1 cellular context compared by ENCODE assay signal in the genomic region with DNA sequence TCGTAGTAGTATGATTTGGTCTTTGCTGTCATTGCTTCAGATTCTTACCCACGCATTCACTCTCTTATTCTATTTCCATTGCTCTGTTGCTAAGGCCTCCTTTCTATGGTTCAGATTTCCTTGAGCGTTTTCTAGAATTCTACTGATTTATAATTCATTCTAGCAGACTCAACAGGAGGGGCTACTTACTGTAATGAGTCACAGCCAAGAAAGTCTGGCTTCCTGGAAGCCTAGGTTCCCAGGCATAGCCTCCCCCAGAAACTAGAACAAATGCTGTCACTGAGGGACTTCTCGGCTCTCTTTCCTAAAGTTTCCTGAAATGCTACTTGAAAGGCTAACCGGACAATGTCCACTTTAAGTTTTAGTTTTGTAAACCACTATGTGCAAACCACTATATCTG.
A peak's percentile ranks its signal among the peaks of the same experiment; 100 is the strongest.
TF ChIP-seq lines count a peak whose summit lies in the region.

No MANE protein-coding gene starts in this region.

TF ChIP-seq in endothelial cell of umbilical vein, 7 proteins besides CTCF, POLR2A, EP300 and RAD21:
- no peak for TF ChIP-seq EZH2 (IDR thresholded peaks at IDR 0.05; ENCODE audit: borderline replicate concordance, low read depth, low read length, severe bottlenecking)
- peak; percentile 48 for TF ChIP-seq FOS (IDR thresholded peaks at IDR 0.05; ENCODE audit: borderline replicate concordance, insufficient read depth, low read length)
